ENCODE assay signal across 1 cellular context in the genomic region with DNA sequence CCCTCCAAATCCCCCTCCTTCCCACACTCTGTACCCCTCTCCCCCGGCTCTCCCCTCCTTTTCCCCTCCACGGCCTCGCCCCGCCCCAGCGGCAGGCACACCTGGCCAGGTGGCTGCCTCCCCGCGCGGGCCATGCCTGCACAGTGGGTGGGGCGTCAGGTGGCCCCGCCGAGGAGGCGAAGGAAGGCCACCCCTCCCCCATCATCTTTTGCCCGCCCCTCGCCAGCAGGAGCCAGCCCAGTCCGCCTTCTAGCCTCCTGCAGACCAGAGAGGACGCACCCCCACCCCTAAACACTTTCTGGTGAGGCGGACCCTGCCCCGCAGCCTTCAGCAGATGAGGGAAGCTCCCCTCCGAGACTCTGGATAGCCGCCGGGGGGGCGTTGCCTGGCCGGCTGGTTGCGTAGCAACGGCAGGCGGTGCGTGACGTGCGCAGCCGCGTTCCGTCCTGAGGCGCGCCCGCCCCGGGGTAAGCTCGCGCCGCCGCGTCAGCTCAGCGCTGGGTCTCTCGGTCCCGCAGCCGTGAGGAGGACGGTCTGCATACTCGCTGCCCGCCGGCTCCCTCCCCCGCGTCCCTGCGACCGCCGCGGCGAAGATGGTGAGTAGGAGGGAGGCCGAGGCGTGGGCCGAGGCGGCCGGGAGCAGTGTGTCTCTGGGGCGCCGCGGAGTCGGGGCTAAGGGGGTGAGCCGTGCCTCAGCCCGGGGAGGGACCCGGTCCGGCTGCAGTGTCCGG.
TF ChIP-seq lines count a peak whose summit lies in the region.

Gene DSTN, plus strand, starts transcription at position 460 of the 731 bp plus-strand sequence. Its CDS starts 134 bp downstream, at position 594.

TF ChIP-seq in HepG2, 621 proteins besides CTCF, POLR2A, EP300 and RAD21 (continued from another document and continues in another):
- peak; percentile 91 for TF ChIP-seq POGK (CRISPR knock-in tag; conservative IDR thresholded peaks at IDR 0.05)
- TF ChIP-seq ZNF781 (CRISPR knock-in tag; IDR thresholded peaks at IDR 0.05; ENCODE audit: borderline replicate concordance, not compliant biosample characterization): no peak
- no peak; the same call in none of the 2 replicates for TF ChIP-seq ZBTB20 (CRISPR knock-in tag; IDR thresholded peaks at IDR 0.05; ENCODE audit: borderline replicate concordance, low read depth)
- no peak for TF ChIP-seq SRF (IDR thresholded peaks at IDR 0.05; ENCODE audit: low read depth, low read length)
- TF ChIP-seq DZIP1 (CRISPR knock-in tag; IDR thresholded peaks at IDR 0.05): no peak; the same call in 1 of the 2 replicates
- TF ChIP-seq ZNF607 (CRISPR knock-in tag; IDR thresholded peaks at IDR 0.05; ENCODE audit: borderline replicate concordance): peak; percentile 92
- TF ChIP-seq, protein P1, sequence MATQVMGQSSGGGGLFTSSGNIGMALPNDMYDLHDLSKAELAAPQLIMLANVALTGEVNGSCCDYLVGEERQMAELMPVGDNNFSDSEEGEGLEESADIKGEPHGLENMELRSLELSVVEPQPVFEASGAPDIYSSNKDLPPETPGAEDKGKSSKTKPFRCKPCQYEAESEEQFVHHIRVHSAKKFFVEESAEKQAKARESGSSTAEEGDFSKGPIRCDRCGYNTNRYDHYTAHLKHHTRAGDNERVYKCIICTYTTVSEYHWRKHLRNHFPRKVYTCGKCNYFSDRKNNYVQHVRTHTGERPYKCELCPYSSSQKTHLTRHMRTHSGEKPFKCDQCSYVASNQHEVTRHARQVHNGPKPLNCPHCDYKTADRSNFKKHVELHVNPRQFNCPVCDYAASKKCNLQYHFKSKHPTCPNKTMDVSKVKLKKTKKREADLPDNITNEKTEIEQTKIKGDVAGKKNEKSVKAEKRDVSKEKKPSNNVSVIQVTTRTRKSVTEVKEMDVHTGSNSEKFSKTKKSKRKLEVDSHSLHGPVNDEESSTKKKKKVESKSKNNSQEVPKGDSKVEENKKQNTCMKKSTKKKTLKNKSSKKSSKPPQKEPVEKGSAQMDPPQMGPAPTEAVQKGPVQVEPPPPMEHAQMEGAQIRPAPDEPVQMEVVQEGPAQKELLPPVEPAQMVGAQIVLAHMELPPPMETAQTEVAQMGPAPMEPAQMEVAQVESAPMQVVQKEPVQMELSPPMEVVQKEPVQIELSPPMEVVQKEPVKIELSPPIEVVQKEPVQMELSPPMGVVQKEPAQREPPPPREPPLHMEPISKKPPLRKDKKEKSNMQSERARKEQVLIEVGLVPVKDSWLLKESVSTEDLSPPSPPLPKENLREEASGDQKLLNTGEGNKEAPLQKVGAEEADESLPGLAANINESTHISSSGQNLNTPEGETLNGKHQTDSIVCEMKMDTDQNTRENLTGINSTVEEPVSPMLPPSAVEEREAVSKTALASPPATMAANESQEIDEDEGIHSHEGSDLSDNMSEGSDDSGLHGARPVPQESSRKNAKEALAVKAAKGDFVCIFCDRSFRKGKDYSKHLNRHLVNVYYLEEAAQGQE (IDR thresholded peaks at IDR 0.05; ENCODE audit: borderline replicate concordance in 1 of 2, low read depth in 1 of 2, low read length in 2 of 2): peak in 1 of 2 experiments; percentile 28; a peak in 1 of 4 replicates
- TF ChIP-seq ZNF780A (CRISPR knock-in tag; IDR thresholded peaks at IDR 0.05): 0 out of 2 replicates have a peak, but pooled peaks have one; percentile 55
- TF ChIP-seq BRF2 (CRISPR knock-in tag; IDR thresholded peaks at IDR 0.05): peak; percentile 74; the same call in 1 of the 2 replicates
- no peak; the same call in 1 of the 2 replicates for TF ChIP-seq MTA3 (CRISPR knock-in tag; IDR thresholded peaks at IDR 0.05)
- 0 out of 2 replicates have a peak, but pooled peaks have one; percentile 40 for TF ChIP-seq ZNF790 (CRISPR knock-in tag; IDR thresholded peaks at IDR 0.05; ENCODE audit: borderline replicate concordance)
- no peak for TF ChIP-seq SIX1 (CRISPR knock-in tag; IDR thresholded peaks at IDR 0.05; ENCODE audit: borderline replicate concordance)
- TF ChIP-seq, protein P2, sequence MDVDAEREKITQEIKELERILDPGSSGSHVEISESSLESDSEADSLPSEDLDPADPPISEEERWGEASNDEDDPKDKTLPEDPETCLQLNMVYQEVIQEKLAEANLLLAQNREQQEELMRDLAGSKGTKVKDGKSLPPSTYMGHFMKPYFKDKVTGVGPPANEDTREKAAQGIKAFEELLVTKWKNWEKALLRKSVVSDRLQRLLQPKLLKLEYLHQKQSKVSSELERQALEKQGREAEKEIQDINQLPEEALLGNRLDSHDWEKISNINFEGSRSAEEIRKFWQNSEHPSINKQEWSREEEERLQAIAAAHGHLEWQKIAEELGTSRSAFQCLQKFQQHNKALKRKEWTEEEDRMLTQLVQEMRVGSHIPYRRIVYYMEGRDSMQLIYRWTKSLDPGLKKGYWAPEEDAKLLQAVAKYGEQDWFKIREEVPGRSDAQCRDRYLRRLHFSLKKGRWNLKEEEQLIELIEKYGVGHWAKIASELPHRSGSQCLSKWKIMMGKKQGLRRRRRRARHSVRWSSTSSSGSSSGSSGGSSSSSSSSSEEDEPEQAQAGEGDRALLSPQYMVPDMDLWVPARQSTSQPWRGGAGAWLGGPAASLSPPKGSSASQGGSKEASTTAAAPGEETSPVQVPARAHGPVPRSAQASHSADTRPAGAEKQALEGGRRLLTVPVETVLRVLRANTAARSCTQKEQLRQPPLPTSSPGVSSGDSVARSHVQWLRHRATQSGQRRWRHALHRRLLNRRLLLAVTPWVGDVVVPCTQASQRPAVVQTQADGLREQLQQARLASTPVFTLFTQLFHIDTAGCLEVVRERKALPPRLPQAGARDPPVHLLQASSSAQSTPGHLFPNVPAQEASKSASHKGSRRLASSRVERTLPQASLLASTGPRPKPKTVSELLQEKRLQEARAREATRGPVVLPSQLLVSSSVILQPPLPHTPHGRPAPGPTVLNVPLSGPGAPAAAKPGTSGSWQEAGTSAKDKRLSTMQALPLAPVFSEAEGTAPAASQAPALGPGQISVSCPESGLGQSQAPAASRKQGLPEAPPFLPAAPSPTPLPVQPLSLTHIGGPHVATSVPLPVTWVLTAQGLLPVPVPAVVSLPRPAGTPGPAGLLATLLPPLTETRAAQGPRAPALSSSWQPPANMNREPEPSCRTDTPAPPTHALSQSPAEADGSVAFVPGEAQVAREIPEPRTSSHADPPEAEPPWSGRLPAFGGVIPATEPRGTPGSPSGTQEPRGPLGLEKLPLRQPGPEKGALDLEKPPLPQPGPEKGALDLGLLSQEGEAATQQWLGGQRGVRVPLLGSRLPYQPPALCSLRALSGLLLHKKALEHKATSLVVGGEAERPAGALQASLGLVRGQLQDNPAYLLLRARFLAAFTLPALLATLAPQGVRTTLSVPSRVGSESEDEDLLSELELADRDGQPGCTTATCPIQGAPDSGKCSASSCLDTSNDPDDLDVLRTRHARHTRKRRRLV (CRISPR knock-in tag; IDR thresholded peaks at IDR 0.05): no peak
- TF ChIP-seq ZBTB46 (CRISPR knock-in tag; IDR thresholded peaks at IDR 0.05; ENCODE audit: borderline replicate concordance): no peak
- TF ChIP-seq ZNF557 (CRISPR knock-in tag; IDR thresholded peaks at IDR 0.05): no peak
- peak; percentile 96; the same call in 1 of the 2 replicates for TF ChIP-seq ZNF546 (CRISPR knock-in tag; conservative IDR thresholded peaks at IDR 0.05)
- no peak for TF ChIP-seq ZNF83 (CRISPR knock-in tag; IDR thresholded peaks at IDR 0.05; ENCODE audit: borderline replicate concordance)
- no peak for TF ChIP-seq SETDB1 (CRISPR knock-in tag; IDR thresholded peaks at IDR 0.05; ENCODE audit: borderline replicate concordance)
- TF ChIP-seq, protein P3, sequence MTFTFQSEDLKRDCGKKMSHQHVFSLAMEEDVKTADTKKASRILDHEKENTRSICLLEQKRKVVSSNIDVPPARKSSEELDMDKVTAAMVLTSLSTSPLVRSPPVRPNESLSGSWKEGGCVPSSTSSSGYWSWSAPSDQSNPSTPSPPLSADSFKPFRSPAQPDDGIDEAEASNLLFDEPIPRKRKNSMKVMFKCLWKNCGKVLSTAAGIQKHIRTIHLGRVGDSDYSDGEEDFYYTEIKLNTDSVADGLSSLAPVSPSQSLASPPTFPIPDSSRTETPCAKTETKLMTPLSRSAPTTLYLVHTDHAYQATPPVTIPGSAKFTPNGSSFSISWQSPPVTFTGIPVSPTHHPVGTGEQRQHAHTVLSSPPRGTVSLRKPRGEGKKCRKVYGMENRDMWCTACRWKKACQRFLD (CRISPR knock-in tag; IDR thresholded peaks at IDR 0.05; ENCODE audit: borderline replicate concordance): no peak; the same call in 1 of the 2 replicates
- TF ChIP-seq TEAD3 (CRISPR knock-in tag; optimal IDR thresholded peaks at IDR 0.05; ENCODE audit: borderline replicate concordance): peak; percentile 41
- TF ChIP-seq SIN3A (IDR thresholded peaks at IDR 0.05; ENCODE audit: borderline replicate concordance, low read depth, low read length): peak; percentile 71
- TF ChIP-seq GRHL1 (CRISPR knock-in tag; conservative IDR thresholded peaks at IDR 0.05): no peak
- TF ChIP-seq GATA4 (IDR thresholded peaks at IDR 0.05; ENCODE audit: borderline replicate concordance, low read depth): peak; percentile 78; the same call in 1 of the 2 replicates
- TF ChIP-seq GMEB2 (CRISPR knock-in tag; IDR thresholded peaks at IDR 0.05; ENCODE audit: low read depth): peak; percentile 75
